ENCODE assay signal across 1 cellular context in the genomic region with DNA sequence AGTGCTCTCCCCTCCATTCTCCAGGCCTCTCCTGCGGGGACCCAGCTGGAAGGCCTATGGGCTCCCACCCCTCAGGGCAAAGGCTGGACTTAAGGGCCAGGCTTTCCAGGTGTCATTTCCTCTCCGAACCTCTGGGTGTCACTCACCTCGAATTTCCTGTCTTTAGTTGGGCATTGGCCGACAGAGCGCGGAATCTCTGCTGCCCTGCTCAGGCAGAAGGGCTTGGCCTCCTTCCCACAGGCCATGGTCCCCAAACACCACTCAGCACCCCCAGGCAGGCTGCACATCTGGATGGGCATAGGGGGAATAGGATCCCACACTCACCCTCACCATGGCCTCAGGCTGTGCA.
TF ChIP-seq lines count a peak whose summit lies in the region.

No MANE protein-coding gene starts in this region.

TF ChIP-seq in HepG2, 621 proteins besides CTCF, POLR2A, EP300 and RAD21 (continued from another document):
- TF ChIP-seq, protein P1, sequence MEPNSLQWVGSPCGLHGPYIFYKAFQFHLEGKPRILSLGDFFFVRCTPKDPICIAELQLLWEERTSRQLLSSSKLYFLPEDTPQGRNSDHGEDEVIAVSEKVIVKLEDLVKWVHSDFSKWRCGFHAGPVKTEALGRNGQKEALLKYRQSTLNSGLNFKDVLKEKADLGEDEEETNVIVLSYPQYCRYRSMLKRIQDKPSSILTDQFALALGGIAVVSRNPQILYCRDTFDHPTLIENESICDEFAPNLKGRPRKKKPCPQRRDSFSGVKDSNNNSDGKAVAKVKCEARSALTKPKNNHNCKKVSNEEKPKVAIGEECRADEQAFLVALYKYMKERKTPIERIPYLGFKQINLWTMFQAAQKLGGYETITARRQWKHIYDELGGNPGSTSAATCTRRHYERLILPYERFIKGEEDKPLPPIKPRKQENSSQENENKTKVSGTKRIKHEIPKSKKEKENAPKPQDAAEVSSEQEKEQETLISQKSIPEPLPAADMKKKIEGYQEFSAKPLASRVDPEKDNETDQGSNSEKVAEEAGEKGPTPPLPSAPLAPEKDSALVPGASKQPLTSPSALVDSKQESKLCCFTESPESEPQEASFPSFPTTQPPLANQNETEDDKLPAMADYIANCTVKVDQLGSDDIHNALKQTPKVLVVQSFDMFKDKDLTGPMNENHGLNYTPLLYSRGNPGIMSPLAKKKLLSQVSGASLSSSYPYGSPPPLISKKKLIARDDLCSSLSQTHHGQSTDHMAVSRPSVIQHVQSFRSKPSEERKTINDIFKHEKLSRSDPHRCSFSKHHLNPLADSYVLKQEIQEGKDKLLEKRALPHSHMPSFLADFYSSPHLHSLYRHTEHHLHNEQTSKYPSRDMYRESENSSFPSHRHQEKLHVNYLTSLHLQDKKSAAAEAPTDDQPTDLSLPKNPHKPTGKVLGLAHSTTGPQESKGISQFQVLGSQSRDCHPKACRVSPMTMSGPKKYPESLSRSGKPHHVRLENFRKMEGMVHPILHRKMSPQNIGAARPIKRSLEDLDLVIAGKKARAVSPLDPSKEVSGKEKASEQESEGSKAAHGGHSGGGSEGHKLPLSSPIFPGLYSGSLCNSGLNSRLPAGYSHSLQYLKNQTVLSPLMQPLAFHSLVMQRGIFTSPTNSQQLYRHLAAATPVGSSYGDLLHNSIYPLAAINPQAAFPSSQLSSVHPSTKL (CRISPR knock-in tag; IDR thresholded peaks at IDR 0.05) = 0 out of 2 replicates have a peak, but pooled peaks have one; percentile 8
- TF ChIP-seq ZBTB8A (CRISPR knock-in tag; IDR thresholded peaks at IDR 0.05; ENCODE audit: borderline replicate concordance, low read depth) = no peak
- no peak for TF ChIP-seq NR3C1 (CRISPR knock-in tag; IDR thresholded peaks at IDR 0.05)
- TF ChIP-seq RBAK (CRISPR knock-in tag; IDR thresholded peaks at IDR 0.05) = no peak
- TF ChIP-seq ZNF431 (CRISPR knock-in tag; IDR thresholded peaks at IDR 0.05; ENCODE audit: borderline replicate concordance, low read depth) = no peak
- TF ChIP-seq, protein P2, sequence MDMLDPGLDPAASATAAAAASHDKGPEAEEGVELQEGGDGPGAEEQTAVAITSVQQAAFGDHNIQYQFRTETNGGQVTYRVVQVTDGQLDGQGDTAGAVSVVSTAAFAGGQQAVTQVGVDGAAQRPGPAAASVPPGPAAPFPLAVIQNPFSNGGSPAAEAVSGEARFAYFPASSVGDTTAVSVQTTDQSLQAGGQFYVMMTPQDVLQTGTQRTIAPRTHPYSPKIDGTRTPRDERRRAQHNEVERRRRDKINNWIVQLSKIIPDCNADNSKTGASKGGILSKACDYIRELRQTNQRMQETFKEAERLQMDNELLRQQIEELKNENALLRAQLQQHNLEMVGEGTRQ (IDR thresholded peaks at IDR 0.05; ENCODE audit: low read depth, low read length) = no peak
- TF ChIP-seq, protein P2 (CRISPR knock-in tag; IDR thresholded peaks at IDR 0.05; ENCODE audit: borderline replicate concordance) = no peak
- no peak for TF ChIP-seq ZNF383 (CRISPR knock-in tag; IDR thresholded peaks at IDR 0.05; ENCODE audit: borderline replicate concordance)
- no peak for TF ChIP-seq SMARCC2 (IDR thresholded peaks at IDR 0.05)
- TF ChIP-seq NAIF1 (CRISPR knock-in tag; IDR thresholded peaks at IDR 0.05; ENCODE audit: borderline replicate concordance) = no peak
- TF ChIP-seq ZNF563 (CRISPR knock-in tag; IDR thresholded peaks at IDR 0.05) = no peak
- TF ChIP-seq, protein P3, sequence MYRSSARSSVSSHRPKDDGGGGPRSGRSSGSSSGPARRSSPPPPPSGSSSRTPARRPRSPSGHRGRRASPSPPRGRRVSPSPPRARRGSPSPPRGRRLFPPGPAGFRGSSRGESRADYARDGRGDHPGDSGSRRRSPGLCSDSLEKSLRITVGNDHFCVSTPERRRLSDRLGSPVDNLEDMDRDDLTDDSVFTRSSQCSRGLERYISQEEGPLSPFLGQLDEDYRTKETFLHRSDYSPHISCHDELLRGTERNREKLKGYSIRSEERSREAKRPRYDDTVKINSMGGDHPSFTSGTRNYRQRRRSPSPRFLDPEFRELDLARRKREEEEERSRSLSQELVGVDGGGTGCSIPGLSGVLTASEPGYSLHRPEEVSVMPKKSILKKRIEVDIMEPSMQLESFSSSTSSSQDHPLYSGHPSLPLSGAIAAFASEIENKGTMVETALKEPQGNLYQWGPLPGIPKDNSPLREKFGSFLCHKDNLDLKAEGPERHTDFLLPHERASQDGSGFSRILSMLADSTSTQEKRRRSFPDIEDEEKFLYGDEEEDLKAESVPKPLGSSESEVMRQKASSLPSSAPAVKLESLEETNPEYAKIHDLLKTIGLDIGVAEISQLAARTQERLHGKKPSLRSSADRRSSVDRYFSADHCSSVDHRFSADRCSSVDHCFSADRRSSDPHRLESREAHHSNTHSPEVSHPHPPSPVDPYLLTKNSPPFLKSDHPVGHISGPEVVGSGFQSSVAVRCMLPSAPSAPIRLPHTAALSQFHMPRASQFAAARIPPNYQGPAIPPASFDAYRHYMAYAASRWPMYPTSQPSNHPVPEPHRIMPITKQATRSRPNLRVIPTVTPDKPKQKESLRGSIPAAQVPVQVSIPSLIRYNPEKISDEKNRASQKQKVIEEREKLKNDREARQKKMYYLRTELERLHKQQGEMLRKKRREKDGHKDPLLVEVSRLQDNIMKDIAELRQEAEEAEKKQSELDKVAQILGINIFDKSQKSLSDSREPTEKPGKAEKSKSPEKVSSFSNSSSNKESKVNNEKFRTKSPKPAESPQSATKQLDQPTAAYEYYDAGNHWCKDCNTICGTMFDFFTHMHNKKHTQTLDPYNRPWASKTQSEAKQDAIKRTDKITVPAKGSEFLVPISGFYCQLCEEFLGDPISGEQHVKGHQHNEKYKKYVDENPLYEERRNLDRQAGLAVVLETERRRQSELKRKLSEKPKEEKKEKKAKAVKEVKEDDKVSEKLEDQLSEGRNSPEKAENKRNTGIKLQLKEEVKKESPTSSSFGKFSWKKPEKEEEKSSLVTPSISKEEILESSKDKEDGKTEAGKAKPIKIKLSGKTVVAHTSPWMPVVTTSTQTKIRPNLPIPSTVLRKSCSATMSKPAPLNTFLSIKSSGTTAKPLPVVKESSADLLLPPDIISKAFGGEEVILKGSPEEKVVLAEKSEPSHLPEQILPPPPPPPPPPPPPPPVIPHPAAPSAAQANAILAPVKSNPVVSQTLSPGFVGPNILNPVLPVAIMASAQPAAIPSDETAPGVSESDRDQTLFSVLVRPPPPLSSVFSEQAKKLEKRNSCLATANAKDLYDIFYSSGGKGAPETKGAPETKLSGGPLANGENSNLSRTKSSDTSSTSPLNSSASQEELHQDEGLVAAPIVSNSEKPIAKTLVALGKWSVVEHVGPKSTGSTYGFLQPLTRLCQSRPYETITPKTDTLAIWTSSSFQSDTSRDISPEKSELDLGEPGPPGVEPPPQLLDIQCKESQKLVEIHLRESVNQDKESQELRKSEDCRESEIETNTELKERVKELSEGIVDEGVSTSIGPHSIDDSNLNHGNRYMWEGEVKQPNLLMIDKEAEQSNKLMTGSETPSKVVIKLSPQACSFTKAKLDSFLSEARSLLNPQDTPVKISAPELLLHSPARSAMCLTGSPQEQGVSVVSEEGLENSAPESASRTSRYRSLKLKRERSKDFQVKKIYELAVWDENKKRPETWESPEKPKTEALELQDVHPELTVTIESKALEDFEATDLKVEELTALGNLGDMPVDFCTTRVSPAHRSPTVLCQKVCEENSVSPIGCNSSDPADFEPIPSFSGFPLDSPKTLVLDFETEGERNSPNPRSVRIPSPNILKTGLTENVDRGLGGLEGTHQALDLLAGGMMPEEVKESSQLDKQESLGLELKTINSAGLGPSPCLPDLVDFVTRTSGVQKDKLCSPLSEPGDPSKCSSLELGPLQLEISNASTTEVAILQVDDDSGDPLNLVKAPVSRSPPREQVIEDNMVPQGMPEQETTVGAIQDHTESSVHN (CRISPR knock-in tag; IDR thresholded peaks at IDR 0.05) = no peak
- no peak for TF ChIP-seq MIXL1 (CRISPR knock-in tag; IDR thresholded peaks at IDR 0.05)
- no peak for TF ChIP-seq ZNF773 (CRISPR knock-in tag; IDR thresholded peaks at IDR 0.05; ENCODE audit: borderline replicate concordance)
- TF ChIP-seq ARNTL (CRISPR knock-in tag; IDR thresholded peaks at IDR 0.05) = no peak
- TF ChIP-seq ZNF264 (CRISPR knock-in tag; IDR thresholded peaks at IDR 0.05) = no peak
- no peak for TF ChIP-seq ONECUT2 (CRISPR knock-in tag; IDR thresholded peaks at IDR 0.05)
- TF ChIP-seq ADNP (CRISPR knock-in tag; IDR thresholded peaks at IDR 0.05) = no peak
- peak; percentile 40; the same call in 1 of the 2 replicates for TF ChIP-seq PITX1 (CRISPR knock-in tag; IDR thresholded peaks at IDR 0.05)
- no peak for TF ChIP-seq ZSCAN9 (CRISPR knock-in tag; IDR thresholded peaks at IDR 0.05; ENCODE audit: borderline replicate concordance)
- no peak for TF ChIP-seq NR1H2 (CRISPR knock-in tag; IDR thresholded peaks at IDR 0.05; ENCODE audit: borderline replicate concordance, low read depth)
- no peak for TF ChIP-seq KDM5B (CRISPR knock-in tag; IDR thresholded peaks at IDR 0.05; ENCODE audit: borderline replicate concordance)
- TF ChIP-seq HIVEP1 (CRISPR knock-in tag; IDR thresholded peaks at IDR 0.05) = no peak
- no peak for TF ChIP-seq TOE1 (CRISPR knock-in tag; IDR thresholded peaks at IDR 0.05)
- TF ChIP-seq ZNF564 (CRISPR knock-in tag; IDR thresholded peaks at IDR 0.05) = no peak
- TF ChIP-seq EHMT2 (IDR thresholded peaks at IDR 0.05; ENCODE audit: borderline replicate concordance, low read depth, low read length) = 0 out of 2 replicates have a peak, but pooled peaks have one; percentile 40
- no peak for TF ChIP-seq RAD51 (IDR thresholded peaks at IDR 0.05; ENCODE audit: borderline replicate concordance)
- TF ChIP-seq YEATS2 (CRISPR knock-in tag; IDR thresholded peaks at IDR 0.05; ENCODE audit: borderline replicate concordance) = no peak
- TF ChIP-seq GABPB1 (CRISPR knock-in tag; IDR thresholded peaks at IDR 0.05) = 0 out of 2 replicates have a peak, but pooled peaks have one; percentile 38
- TF ChIP-seq ZNF446 (CRISPR knock-in tag; IDR thresholded peaks at IDR 0.05) = no peak
- peak; percentile 59; the same call in 1 of the 2 replicates for TF ChIP-seq ZMYM4 (CRISPR knock-in tag; IDR thresholded peaks at IDR 0.05)
- 0 out of 2 replicates have a peak, but pooled peaks have one; percentile 32 for TF ChIP-seq WIZ (CRISPR knock-in tag; IDR thresholded peaks at IDR 0.05)
- 0 out of 2 replicates have a peak, but pooled peaks have one; percentile 36 for TF ChIP-seq ZNF598 (CRISPR knock-in tag; IDR thresholded peaks at IDR 0.05; ENCODE audit: borderline replicate concordance)
- TF ChIP-seq ZNF550 (CRISPR knock-in tag; IDR thresholded peaks at IDR 0.05; ENCODE audit: borderline replicate concordance) = no peak
- no peak for TF ChIP-seq GATA4 (IDR thresholded peaks at IDR 0.05; ENCODE audit: borderline replicate concordance, low read depth)
- no peak for TF ChIP-seq ZNF543 (CRISPR knock-in tag; IDR thresholded peaks at IDR 0.05)
- TF ChIP-seq TBL1XR1 (IDR thresholded peaks at IDR 0.05; ENCODE audit: borderline replicate concordance, low read length, partially characterized antibody) = no peak
- TF ChIP-seq ZKSCAN8 (CRISPR knock-in tag; IDR thresholded peaks at IDR 0.05; ENCODE audit: borderline replicate concordance) = no peak
- TF ChIP-seq GATAD2A (CRISPR knock-in tag; IDR thresholded peaks at IDR 0.05) = 0 out of 2 replicates have a peak, but pooled peaks have one; percentile 18
- 0 out of 2 replicates have a peak, but pooled peaks have one; percentile 47 for TF ChIP-seq ZNF572 (CRISPR knock-in tag; IDR thresholded peaks at IDR 0.05)
- no peak for TF ChIP-seq RARA (CRISPR knock-in tag; IDR thresholded peaks at IDR 0.05)
- TF ChIP-seq ZBTB38 (CRISPR knock-in tag; IDR thresholded peaks at IDR 0.05) = peak; percentile 70; the same call in 1 of the 2 replicates
- TF ChIP-seq, protein P4, sequence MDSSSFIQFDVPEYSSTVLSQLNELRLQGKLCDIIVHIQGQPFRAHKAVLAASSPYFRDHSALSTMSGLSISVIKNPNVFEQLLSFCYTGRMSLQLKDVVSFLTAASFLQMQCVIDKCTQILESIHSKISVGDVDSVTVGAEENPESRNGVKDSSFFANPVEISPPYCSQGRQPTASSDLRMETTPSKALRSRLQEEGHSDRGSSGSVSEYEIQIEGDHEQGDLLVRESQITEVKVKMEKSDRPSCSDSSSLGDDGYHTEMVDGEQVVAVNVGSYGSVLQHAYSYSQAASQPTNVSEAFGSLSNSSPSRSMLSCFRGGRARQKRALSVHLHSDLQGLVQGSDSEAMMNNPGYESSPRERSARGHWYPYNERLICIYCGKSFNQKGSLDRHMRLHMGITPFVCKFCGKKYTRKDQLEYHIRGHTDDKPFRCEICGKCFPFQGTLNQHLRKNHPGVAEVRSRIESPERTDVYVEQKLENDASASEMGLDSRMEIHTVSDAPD (CRISPR knock-in tag; IDR thresholded peaks at IDR 0.05) = no peak
- TF ChIP-seq, protein P5, sequence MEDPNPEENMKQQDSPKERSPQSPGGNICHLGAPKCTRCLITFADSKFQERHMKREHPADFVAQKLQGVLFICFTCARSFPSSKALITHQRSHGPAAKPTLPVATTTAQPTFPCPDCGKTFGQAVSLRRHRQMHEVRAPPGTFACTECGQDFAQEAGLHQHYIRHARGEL (CRISPR knock-in tag; IDR thresholded peaks at IDR 0.05) = no peak
- TF ChIP-seq POLR2AphosphoS2 (IDR thresholded peaks at IDR 0.05; ENCODE audit: low read depth, low read length) = no peak
